In the genomic region with DNA sequence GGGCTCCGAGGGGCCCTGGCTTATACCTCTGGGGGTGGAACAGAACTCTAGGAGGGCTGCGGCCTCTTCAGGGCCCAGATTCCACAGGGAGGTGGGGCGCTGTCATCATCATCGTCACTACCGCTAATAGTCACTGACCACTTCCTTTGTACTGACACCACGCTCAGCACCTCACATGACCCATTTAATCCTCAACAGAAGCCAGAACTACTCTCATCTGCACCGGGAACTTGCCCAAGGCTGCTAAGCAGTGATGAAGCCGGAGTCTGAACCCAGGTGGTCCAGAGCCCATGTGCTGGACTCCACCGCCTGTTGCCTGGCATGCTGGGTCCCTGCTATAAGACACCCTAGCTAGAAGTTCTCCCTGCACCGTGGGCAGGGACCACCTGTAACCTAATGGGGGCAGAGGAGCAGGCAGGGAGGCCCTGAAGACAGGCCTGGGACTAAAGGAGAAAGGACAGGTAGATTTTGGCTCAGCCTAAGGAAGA, we compare ENCODE assay signal across 8 cellular contexts. TPM values are rescaled to one million over a fixed set of nuclear protein-coding genes. Genes with fewer than 3 reads are reported as not detected.
DNase-seq lines count a peak whose midpoint lies in the region; ATAC-seq and TF ChIP-seq lines count a peak whose summit lies in the region.

No MANE protein-coding gene starts in this region.

- no peaks in the 10 kb centered on the region for H3K9me3 Mint-ChIP-seq in activated naive CD8-positive, alpha-beta T cell treated with anti-CD3 and anti-CD28 coated beads, Interleukin-2, amount 10 ng/mL, durations not matched to agents 7 days and 5 days

- DNase-seq in AG08395 (ENCODE audit: low spot score) (peak; percentile 91), LHCN-M2 (ENCODE audit: low read depth) (peak; percentile 85), left lung (peak in 1 of 2 donors; percentile 60), vagina (ENCODE audit: extremely low spot score in 2 of 2) (no peak), HT-29 (ENCODE audit: low spot score) (no peak)
- DNase-seq in activated naive CD8-positive, alpha-beta T cell treated with anti-CD3 and anti-CD28 coated beads, Interleukin-2, amount 10 ng/mL, durations not matched to agents 7 days and 5 days = peak; percentile 61

- no peaks in the 10 kb centered on the region for H3K27me3 ChIP-seq in left lung
- H3K27me3 ChIP-seq in vagina = no peaks in the 10 kb centered on the region

- no peaks in the 10 kb centered on the region for H3K27me3 Mint-ChIP-seq in activated naive CD8-positive, alpha-beta T cell treated with anti-CD3 and anti-CD28 coated beads, Interleukin-2, amount 10 ng/mL, durations not matched to agents 7 days and 5 days

- peaks cover 31% of the 10 kb centered on the region for H3K4me1 Mint-ChIP-seq in activated naive CD8-positive, alpha-beta T cell treated with anti-CD3 and anti-CD28 coated beads, Interleukin-2, amount 10 ng/mL, durations not matched to agents 7 days and 5 days

- no peak for TF ChIP-seq POLR2A in vagina (IDR thresholded peaks at IDR 0.05)

- H3K9me3 ChIP-seq in left lung (no peaks in the 10 kb centered on the region), vagina (no peaks in the 10 kb centered on the region)

- no peak for TF ChIP-seq CTCF in left lung (IDR thresholded peaks at IDR 0.05)
- no peak for TF ChIP-seq CTCF in vagina (IDR thresholded peaks at IDR 0.05)

- H3K4me3 ChIP-seq in left lung (no peak overlapping the region), vagina (no peak overlapping the region)

- peak; percentile 50 for ATAC-seq in activated naive CD8-positive, alpha-beta T cell treated with anti-CD3 and anti-CD28 coated beads, Interleukin-2, amount 10 ng/mL, durations not matched to agents 7 days and 5 days (ENCODE audit: low read depth)
- ATAC-seq in left lung = peak; percentile 51
- ATAC-seq in HG03108 (IDR thresholded peaks at IDR 0.05; ENCODE audit: unreplicated experiment) = no peak
- ATAC-seq in HG03280 (IDR thresholded peaks at IDR 0.05; ENCODE audit: unreplicated experiment) = no peak

- intact Hi-C loops in left lung (cut with DNase I) = no loop called here
- intact Hi-C loops in vagina (cut with DNase I) = no loop called here

- H3K4me1 ChIP-seq in left lung (peaks cover 11 to 40% of the 10 kb centered on the region in 2 donors), vagina (peaks cover 19% of the 10 kb centered on the region)

- peak overlapping the region; percentile 92 for H3K27ac Mint-ChIP-seq in activated naive CD8-positive, alpha-beta T cell treated with anti-CD3 and anti-CD28 coated beads, Interleukin-2, amount 10 ng/mL, durations not matched to agents 7 days and 5 days

- H3K36me3 Mint-ChIP-seq in activated naive CD8-positive, alpha-beta T cell treated with anti-CD3 and anti-CD28 coated beads, Interleukin-2, amount 10 ng/mL, durations not matched to agents 7 days and 5 days = peaks cover 13% of the 10 kb centered on the region

- H3K36me3 ChIP-seq in left lung = peaks cover 0 to 90% of the 10 kb centered on the region in 2 donors
- H3K36me3 ChIP-seq in vagina = peaks cover 0 to 5% of the 10 kb centered on the region in 2 donors

- H3K27ac ChIP-seq in left lung = peak overlapping the region; percentile 13 to 75
- peak overlapping the region; percentile 39 for H3K27ac ChIP-seq in vagina

- POLR2A ChIA-PET in activated naive CD8-positive, alpha-beta T cell treated with anti-CD3 and anti-CD28 coated beads, Interleukin-2, amount 10 ng/mL, durations not matched to agents 7 days and 5 days (lab: Charles Lee) = interaction anchor here (0.7 to 5.6 kb wide), 18 partner anchors 9 to 79 kb away, joined by 3 to 75 read pairs (median 6); a partner anchor contains a TSS

- H3K4me3 Mint-ChIP-seq in activated naive CD8-positive, alpha-beta T cell treated with anti-CD3 and anti-CD28 coated beads, Interleukin-2, amount 10 ng/mL, durations not matched to agents 7 days and 5 days = peak overlapping the region; percentile 79

RNA-seq across cellular contexts. Expression of a gene that starts 12.0 kb away (rescaled TPM):
- total RNA-seq in LHCN-M2 (2014; rRNA removed) (0.69 and 0.71 TPM in 2 replicates), left lung (10 to 100 TPM; 60.5 to 91.4 TPM), vagina (32.7 TPM)
- 0.49 TPM for polyA plus RNA-seq in LHCN-M2 (2012)
- total RNA-seq in activated naive CD8-positive, alpha-beta T cell treated with anti-CD3 and anti-CD28 coated beads, Interleukin-2, amount 10 ng/mL, durations not matched to agents 7 days and 5 days = 100 to 1,000 TPM; 221 to 222 TPM
- 37.5 and 43.5 TPM in 2 replicates for total RNA-seq in HT-29 (2014; rRNA removed; shearing (Covaris generic))

RNA-seq across cellular contexts. Expression of a gene that starts 22.9 kb away (rescaled TPM):
- total RNA-seq in LHCN-M2 (2014; rRNA removed) = 27.6 and 33.3 TPM in 2 replicates
- 90.1 TPM for polyA plus RNA-seq in LHCN-M2 (2012)
- 100 to 1,000 TPM; 107 TPM for total RNA-seq in activated naive CD8-positive, alpha-beta T cell treated with anti-CD3 and anti-CD28 coated beads, Interleukin-2, amount 10 ng/mL, durations not matched to agents 7 days and 5 days
- 100 to 1,000 TPM; 119 to 132 TPM for total RNA-seq in left lung
- total RNA-seq in vagina = 54.3 TPM
- total RNA-seq in HT-29 (2014; rRNA removed; shearing (Covaris generic)) = 26.8 and 30.9 TPM in 2 replicates

RNA-seq across cellular contexts. Expression of a gene that starts 46.2 kb away (rescaled TPM):
- total RNA-seq in LHCN-M2 (2014; rRNA removed) = 11.8 and 11.9 TPM in 2 replicates
- 10.0 TPM for polyA plus RNA-seq in LHCN-M2 (2012)
- total RNA-seq in activated naive CD8-positive, alpha-beta T cell treated with anti-CD3 and anti-CD28 coated beads, Interleukin-2, amount 10 ng/mL, durations not matched to agents 7 days and 5 days = 10 to 100 TPM; 23.2 to 27.9 TPM
- total RNA-seq in left lung = 10 to 100 TPM; 43.0 to 63.8 TPM
- 63.3 TPM for total RNA-seq in vagina
- 65.7 and 69.5 TPM in 2 replicates for total RNA-seq in HT-29 (2014; rRNA removed; shearing (Covaris generic))

RNA-seq across cellular contexts. Expression of a gene that starts 47.6 kb away (rescaled TPM):
- total RNA-seq in LHCN-M2 (2014; rRNA removed) (18.8 and 32.5 TPM in 2 replicates), left lung (10 to 100 TPM; 19.8 to 24.6 TPM), vagina (35.1 TPM)
- polyA plus RNA-seq in LHCN-M2 (2012) = 12.9 TPM
- 10 to 100 TPM; 37.4 to 39.8 TPM for total RNA-seq in activated naive CD8-positive, alpha-beta T cell treated with anti-CD3 and anti-CD28 coated beads, Interleukin-2, amount 10 ng/mL, durations not matched to agents 7 days and 5 days
- 23.6 and 24.9 TPM in 2 replicates for total RNA-seq in HT-29 (2014; rRNA removed; shearing (Covaris generic))

Comparison
In these comparisons a context has a peak if more than half of its experiments do, and no peak if none do; other contexts are left out.
1. DNase-seq: peak in AG08395 (single experiment), LHCN-M2 (single experiment) and activated naive CD8-positive, alpha-beta T cell treated with anti-CD3 and anti-CD28 coated beads, Interleukin-2, amount 10 ng/mL, durations not matched to agents 7 days and 5 days (single experiment); none in vagina (0 of 2) and HT-29 (single experiment).
2. ATAC-seq: peak in activated naive CD8-positive, alpha-beta T cell treated with anti-CD3 and anti-CD28 coated beads, Interleukin-2, amount 10 ng/mL, durations not matched to agents 7 days and 5 days (single experiment) and left lung (single experiment); none in HG03108 (single experiment) and HG03280 (single experiment).
3. RNA of a gene that starts 12.0 kb away (total RNA-seq): 221 to 222 TPM in activated naive CD8-positive, alpha-beta T cell treated with anti-CD3 and anti-CD28 coated beads, Interleukin-2, amount 10 ng/mL, durations not matched to agents 7 days and 5 days, 60.5 to 91.4 TPM in left lung, 37.5 to 43.5 TPM in HT-29 and 32.7 TPM in vagina (single experiment); 0.69 to 0.71 TPM in LHCN-M2; every median in the first group is over 10 times any median in the second.